Comparison of ENCODE assay signal across 26 cellular contexts in the genomic region with DNA sequence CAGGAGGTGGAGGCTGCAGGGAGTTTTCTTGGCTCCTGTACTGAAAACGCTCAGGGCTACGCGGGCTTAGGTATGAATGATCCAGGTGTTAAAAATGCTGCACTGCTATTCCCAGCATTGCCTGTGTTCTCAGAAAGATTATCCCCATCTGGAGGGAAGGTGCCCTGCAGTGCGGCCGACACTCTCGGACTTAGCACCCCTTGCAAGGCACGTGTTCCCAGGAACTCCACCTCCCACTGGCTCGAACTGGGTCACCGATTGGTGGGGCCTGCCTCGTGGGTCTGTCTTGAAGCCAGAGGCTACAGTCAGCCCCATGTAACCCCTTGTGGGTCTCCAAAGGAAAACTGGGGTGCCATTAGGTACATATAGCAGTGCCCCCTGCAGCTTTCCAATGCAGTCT. TPM values are rescaled to one million over a fixed set of nuclear protein-coding genes. Genes with fewer than 3 reads are reported as not detected.
"Had no signal": no experiment of that assay in that cellular context is flagged by ENCODE, and none has a peak within 500 bp of the region (broad histone marks: within the 10 kb centered on the region; RNA-seq: fewer than 3 reads in every experiment).

No MANE protein-coding gene starts in this region.

- H3K27me3 ChIP-seq: tibial nerve, uterus had no signal

- H3K79me2 ChIP-seq: hepatocyte, parathyroid adenoma had no signal

- DNase-seq: heart right ventricle; islet precursor cell; left ventricle myocardium inferior; mesendoderm; mucosa of descending colon; occipital lobe; psoas muscle; stimulated activated CD4-positive, alpha-beta T cell treated with anti-CD3 and anti-CD28 coated beads, Interleukin-1b, Interleukin-23, amount 100 ng/mL, for 48 hours; stimulated activated CD4-positive, alpha-beta T cell treated with anti-CD3 and anti-CD28 coated beads, Interleukin-2, amount 100 ng/mL, for 48 hours; stimulated activated CD4-positive, alpha-beta T cell treated with anti-CD3 and anti-CD28 coated beads, Interleukin-4, amount 100 ng/mL, for 4 hours; stimulated activated CD8-positive, alpha-beta memory T cell treated with anti-CD3 and anti-CD28 coated beads, Interleukin-4, amount 100 ng/mL, for 48 hours; stimulated activated naive CD4-positive, alpha-beta T cell treated with Interleukin-2 at 50 U/mL for 16 hours; stimulated activated naive CD8-positive, alpha-beta T cell treated with anti-CD3 and anti-CD28 coated beads, Interleukin-15, amount 100 ng/mL, for 72 hours; uterus had no signal

- H3K27ac Mint-ChIP-seq: mesothelial cell of epicardium; stimulated activated memory B cell treated with anti-CD40 and anti-IgM and Interleukin-4, amounts not matched to agents 10 μg/mL and 1 μg/mL and 100 μg/mL, for 72 hours; stimulated activated naive CD8-positive, alpha-beta T cell treated with anti-CD3 and anti-CD28 coated beads, Interleukin-15, amount 100 ng/mL, for 72 hours; type B pancreatic cell had no signal

- H3K9ac ChIP-seq: parathyroid adenoma had no signal

- H3K27me3 Mint-ChIP-seq: naive thymus-derived CD8-positive, alpha-beta T cell; stimulated activated memory B cell treated with anti-CD40 and anti-IgM and Interleukin-4, amounts not matched to agents 10 μg/mL and 1 μg/mL and 100 μg/mL, for 72 hours had no signal

- H3K27ac ChIP-seq: heart right ventricle, hepatocyte, left ventricle myocardium inferior, neutrophil, parathyroid adenoma, psoas muscle, tibial nerve, uterus had no signal

- ATAC-seq: heart right ventricle; mucosa of descending colon; naive thymus-derived CD8-positive, alpha-beta T cell; psoas muscle; stimulated activated memory B cell treated with anti-CD40 and anti-IgM and Interleukin-4, amounts not matched to agents 10 μg/mL and 1 μg/mL and 100 μg/mL, for 72 hours; stimulated activated naive CD8-positive, alpha-beta T cell treated with anti-CD3 and anti-CD28 coated beads, Interleukin-15, amount 100 ng/mL, for 72 hours had no signal

- H2AFZ ChIP-seq: hepatocyte, parathyroid adenoma had no signal

- H3K9me3 ChIP-seq: heart right ventricle, left ventricle myocardium inferior, mucosa of descending colon, neutrophil, psoas muscle, tibial nerve, uterus had no signal

- H3K4me2 ChIP-seq: hepatocyte, smooth muscle cell had no signal

- H3K9me3 Mint-ChIP-seq: mesothelial cell of epicardium; naive thymus-derived CD8-positive, alpha-beta T cell; stimulated activated memory B cell treated with anti-CD40 and anti-IgM and Interleukin-4, amounts not matched to agents 10 μg/mL and 1 μg/mL and 100 μg/mL, for 72 hours; stimulated activated naive CD8-positive, alpha-beta T cell treated with anti-CD3 and anti-CD28 coated beads, Interleukin-15, amount 100 ng/mL, for 72 hours; type B pancreatic cell had no signal

- H3K36me3 ChIP-seq: heart right ventricle, left ventricle myocardium inferior, neutrophil, tibial nerve, uterus had no signal

- H3K4me3 ChIP-seq: heart right ventricle, hepatocyte, left ventricle myocardium inferior, lung, mucosa of descending colon, psoas muscle, smooth muscle cell, tibial nerve, uterus had no signal

- H3K36me3 Mint-ChIP-seq: mesothelial cell of epicardium; naive thymus-derived CD8-positive, alpha-beta T cell; stimulated activated memory B cell treated with anti-CD40 and anti-IgM and Interleukin-4, amounts not matched to agents 10 μg/mL and 1 μg/mL and 100 μg/mL, for 72 hours; type B pancreatic cell had no signal

- H3K4me3 Mint-ChIP-seq: mesothelial cell of epicardium; stimulated activated memory B cell treated with anti-CD40 and anti-IgM and Interleukin-4, amounts not matched to agents 10 μg/mL and 1 μg/mL and 100 μg/mL, for 72 hours; stimulated activated naive CD8-positive, alpha-beta T cell treated with anti-CD3 and anti-CD28 coated beads, Interleukin-15, amount 100 ng/mL, for 72 hours; type B pancreatic cell had no signal

RNA-seq across cellular contexts. Expression of a gene that starts 25.7 kb away (rescaled TPM):
- total RNA-seq: skeletal muscle tissue had no signal
- polyA plus RNA-seq: neural cell had no signal
